ENCODE assay signal across 9 cellular contexts in genomic region chr9:35477211-35477855, GRCh38. TPM values are rescaled to one million over a fixed set of nuclear protein-coding genes. Genes with fewer than 3 reads are reported as not detected.
A peak's percentile ranks its signal among the peaks of the same experiment; 100 is the strongest.
DNase-seq lines count a peak whose midpoint lies in the region; TF ChIP-seq lines count a peak whose summit lies in the region.
"Not testable (repeated sequence)": the region's sequence is repeated elsewhere in the genome, so short reads cannot be mapped to it uniquely, and the experiment has no call there.
"Had no signal": no experiment of that assay in that cellular context is flagged by ENCODE, and none has a peak within 500 bp of the region (broad histone marks: within the 10 kb centered on the region; RNA-seq: fewer than 3 reads in every experiment).

No MANE protein-coding gene starts in this region.

- CTCF ChIA-PET in A673 (lab: Charles Lee) = interaction anchor here (0.6 to 2.0 kb wide), 6 partner anchors 180 to 578 kb away, joined by 3 to 10 read pairs (median 4); partner anchors contain the start of gene ATOSB
- CTCF ChIA-PET in GM10248 (lab: Yijun Ruan, JAX) = interaction anchor here (0.9 to 3.8 kb wide), 13 partner anchors 10 to 750 kb away, joined by 3 to 42 read pairs (median 4); partner anchors contain the start of gene ATOSB

- not testable (repeated sequence) for BruUV-seq in A673 (replicated peaks; lab: Mats Ljungman, UMichigan)

- H3K9ac ChIP-seq in colonic mucosa (ENCODE audit: low read depth in 2 of 2, low read length in 2 of 2) = not testable (repeated sequence)

- not testable (repeated sequence) for H3K27ac ChIP-seq in A673 (ENCODE audit: low read depth, low read length, poor library complexity, severe bottlenecking); VCaP; colonic mucosa

- not testable (repeated sequence) for H3K4me1 ChIP-seq in A673 (ENCODE audit: insufficient read depth, low read length, poor library complexity, severe bottlenecking); colonic mucosa

- POLR2A ChIA-PET in A673 (lab: Charles Lee; ENCODE audit: low non-redundant PET) = not testable (repeated sequence)
- POLR2A ChIA-PET in GM10248 (lab: Yijun Ruan, JAX) = interaction anchor here (0.6 kb wide), 1 partner anchor 37 kb away, joined by 3 read pairs; no protein-coding TSS in a partner anchor

- not testable (repeated sequence) for H3K27me3 ChIP-seq in A673 (replicated peaks; ENCODE audit: insufficient read depth, low read depth, low read length, poor library complexity); colonic mucosa

- H3K36me3 ChIP-seq in A673 (ENCODE audit: insufficient read depth, low read length, poor library complexity, severe bottlenecking); colonic mucosa: not testable (repeated sequence)

- peak; percentile 84 for DNase-seq in A673 (ENCODE audit: low spot score)
- peak; percentile 73 for DNase-seq in GM10248 (ENCODE audit: extremely low spot score)
- DNase-seq in Jurkat, Clone E6-1 (ENCODE audit: low read depth, low spot score) = peak; percentile 44
- DNase-seq in NCI-H526 treated with DMSO at 0.1 percent for 48 hours (lab: John Stamatoyannopoulos, UW) = peak; percentile 27
- peak; percentile 46 for DNase-seq in colonic mucosa
- DNase-seq in iPS DF 19.7 (ENCODE audit: low read depth, low spot score) = peak; percentile 28
- peak in 7 of 10 donors; percentile 31 to 86 (median 44) for DNase-seq in posterior cingulate gyrus

- TF ChIP-seq CTCF in A673 (conservative IDR thresholded peaks at IDR 0.05; ENCODE audit: low read depth, low read length) (peak; percentile 75), GM10248 (IDR thresholded peaks at IDR 0.05; ENCODE audit: control extremely low read depth, extremely low read depth, low read depth, missing control alignments) (peak; percentile 73), VCaP (conservative IDR thresholded peaks at IDR 0.05) (peak; percentile 98), colonic mucosa (IDR thresholded peaks at IDR 0.05) (peak; percentile 75)

- intact Hi-C loops in A673 (cut with micrococcal nuclease; ENCODE audit: unreplicated experiment) (loop anchor here (1.0 to 5.0 kb wide), 3 partner anchors 50 to 580 kb away; a partner anchor contains a TSS), colonic mucosa (cut with DNase I) (loop anchor here (2.0 to 10.0 kb wide), 3 partner anchors 213 to 573 kb away; no protein-coding TSS in a partner anchor), posterior cingulate gyrus (cut with DNase I) (loop anchor here (1.0 to 5.0 kb wide), 2 partner anchors 200 to 361 kb away; no protein-coding TSS in a partner anchor)

- H3K9me3 ChIP-seq in A673 (ENCODE audit: low read depth, low read length, poor library complexity, severe bottlenecking); colonic mucosa: not testable (repeated sequence)

- not testable (repeated sequence) for H3K4me3 ChIP-seq in A673 (ENCODE audit: low read depth, low read length, poor library complexity, severe bottlenecking); Jurkat, Clone E6-1 (ENCODE audit: low read length); colonic mucosa

RNA-seq across cellular contexts. Expression of gene RUSC2, which starts 12.6 kb away (rescaled TPM):
- 19.4 and 22.2 TPM in 2 replicates for total RNA-seq in A673 (2021)
- 5.2 TPM for polyA plus RNA-seq in Jurkat, Clone E6-1 (2012; ENCODE audit: insufficient read depth, insufficient read length)
- total RNA-seq in colonic mucosa = 1 to 10 TPM; 4.7 to 8.6 TPM
- polyA plus RNA-seq: CD8-positive, alpha-beta memory T cell had no signal

Comparison
In these comparisons a context has a peak if more than half of its experiments do, and no peak if none do; other contexts are left out.
1. DNase-seq: peak in every context shown above with its lines; median percentile 84 in A673; 73 in GM10248; 46 in colonic mucosa; 44 in Jurkat, Clone E6-1; 44 in posterior cingulate gyrus; 28 in iPS DF 19.7; 27 in NCI-H526 treated with DMSO at 0.1 percent for 48 hours.